Comparison of ENCODE assay signal across 8 cellular contexts in genomic region chr2:18520605-18521031, GRCh38. TPM values are rescaled to one million over a fixed set of nuclear protein-coding genes. Genes with fewer than 3 reads are reported as not detected.
A peak's percentile ranks its signal among the peaks of the same experiment; 100 is the strongest.
DNase-seq lines count a peak whose midpoint lies in the region; ATAC-seq and TF ChIP-seq lines count a peak whose summit lies in the region.

No MANE protein-coding gene starts in this region.

- ATAC-seq in GM21619 (IDR thresholded peaks at IDR 0.05; ENCODE audit: unreplicated experiment) = peak; percentile 88

- H3K4me1 Mint-ChIP-seq in activated T-helper 2 cell treated with anti-CD3 and anti-CD28 coated beads, Interferon-gamma antibody, Interleukin-2, Interleukin-4, amounts not matched to agents 10 μg/mL and 5 μg/mL and 100 μg/mL, durations not matched to agents 14 hours and 24 hours and 36 hours (ENCODE audit: low read depth) = no peaks in the 10 kb centered on the region

- H3K4me3 ChIP-seq in foreskin fibroblast (ENCODE audit: low read depth in 1 of 2, low read length in 2 of 2) = no peak overlapping the region

- no peak overlapping the region for H3K4me3 Mint-ChIP-seq in activated T-helper 2 cell treated with anti-CD3 and anti-CD28 coated beads, Interferon-gamma antibody, Interleukin-2, Interleukin-4, amounts not matched to agents 10 μg/mL and 5 μg/mL and 100 μg/mL, durations not matched to agents 14 hours and 24 hours and 36 hours (ENCODE audit: low read depth)

- H3K9me3 Mint-ChIP-seq in activated T-helper 2 cell treated with anti-CD3 and anti-CD28 coated beads, Interferon-gamma antibody, Interleukin-2, Interleukin-4, amounts not matched to agents 10 μg/mL and 5 μg/mL and 100 μg/mL, durations not matched to agents 14 hours and 24 hours and 36 hours = no peaks in the 10 kb centered on the region

- peak; percentile 20 for DNase-seq in DMS79 (lab: John Stamatoyannopoulos, UW)
- peak; percentile 55 to 78 for DNase-seq in Kasumi-1 (lab: John Stamatoyannopoulos, UW)
- DNase-seq in RPMI8226 = peak; percentile 66
- peak; percentile 47 for DNase-seq in activated T-helper 2 cell treated with anti-CD3 and anti-CD28 coated beads, Interferon-gamma antibody, Interleukin-2, Interleukin-4, amounts not matched to agents 10 μg/mL and 5 μg/mL and 100 μg/mL, durations not matched to agents 14 hours and 24 hours and 36 hours (ENCODE audit: low spot score)
- peak; percentile 74 to 94 for DNase-seq in foreskin fibroblast
- peak; percentile 40 for DNase-seq in non-pigmented ciliary epithelial cell (ENCODE audit: low read depth)
- peak; percentile 57 for DNase-seq in stromal cell of bone marrow (ENCODE audit: low read depth)

- no peaks in the 10 kb centered on the region for H3K36me3 Mint-ChIP-seq in activated T-helper 2 cell treated with anti-CD3 and anti-CD28 coated beads, Interferon-gamma antibody, Interleukin-2, Interleukin-4, amounts not matched to agents 10 μg/mL and 5 μg/mL and 100 μg/mL, durations not matched to agents 14 hours and 24 hours and 36 hours (ENCODE audit: low read depth)

- peak; percentile 88 for TF ChIP-seq CTCF in foreskin fibroblast (IDR thresholded peaks at IDR 0.05; ENCODE audit: low read depth, low read length)

- intact Hi-C loops in activated T-helper 2 cell treated with anti-CD3 and anti-CD28 coated beads, Interferon-gamma antibody, Interleukin-2, Interleukin-4, amounts not matched to agents 10 μg/mL and 5 μg/mL and 100 μg/mL, durations not matched to agents 14 hours and 24 hours and 36 hours (cut with micrococcal nuclease) = loop anchor here (1.0 to 5.0 kb wide), 5 partner anchors 40 to 1343 kb away; partner anchors contain the start of gene RDH14

- peaks cover 2% of the 10 kb centered on the region for H3K27me3 Mint-ChIP-seq in activated T-helper 2 cell treated with anti-CD3 and anti-CD28 coated beads, Interferon-gamma antibody, Interleukin-2, Interleukin-4, amounts not matched to agents 10 μg/mL and 5 μg/mL and 100 μg/mL, durations not matched to agents 14 hours and 24 hours and 36 hours (ENCODE audit: low read depth)

- no peak overlapping the region for H3K27ac Mint-ChIP-seq in activated T-helper 2 cell treated with anti-CD3 and anti-CD28 coated beads, Interferon-gamma antibody, Interleukin-2, Interleukin-4, amounts not matched to agents 10 μg/mL and 5 μg/mL and 100 μg/mL, durations not matched to agents 14 hours and 24 hours and 36 hours

RNA-seq across cellular contexts. Expression of gene RDH14, which starts 39.8 kb away (rescaled TPM):
- 12.4 and 15.2 TPM in 2 replicates for total RNA-seq in activated T-helper 2 cell treated with anti-CD3 and anti-CD28 coated beads, Interferon-gamma antibody, Interleukin-2, Interleukin-4, amounts not matched to agents 10 μg/mL and 5 μg/mL and 100 μg/mL, durations not matched to agents 14 hours and 24 hours and 36 hours

Comparison
In these comparisons a context has a peak if more than half of its experiments do, and no peak if none do; other contexts are left out.
1. DNase-seq: peak in every context shown above with its lines; median percentile 84 in foreskin fibroblast; 66 in Kasumi-1; 66 in RPMI8226; 57 in stromal cell of bone marrow; 47 in activated T-helper 2 cell treated with anti-CD3 and anti-CD28 coated beads, Interferon-gamma antibody, Interleukin-2, Interleukin-4, amounts not matched to agents 10 μg/mL and 5 μg/mL and 100 μg/mL, durations not matched to agents 14 hours and 24 hours and 36 hours; 40 in non-pigmented ciliary epithelial cell; 20 in DMS79.